In genomic region chr1:202888204-202888506, GRCh38 we compare ENCODE assay signal across 8 cellular contexts. TPM values are rescaled to one million over a fixed set of nuclear protein-coding genes. Genes with fewer than 3 reads are reported as not detected.
DNase-seq lines count a peak whose midpoint lies in the region; ATAC-seq and TF ChIP-seq lines count a peak whose summit lies in the region.

No MANE protein-coding gene starts in this region.

- DNase-seq in H7 = no peak
- DNase-seq in SK-N-SH = no peak
- DNase-seq in fibroblast of the aortic adventitia (ENCODE audit: low read depth) = peak; percentile 27
- DNase-seq in NCI-H2196 (lab: John Stamatoyannopoulos, UW; ENCODE audit: unreplicated experiment) = no peak
- no peak for DNase-seq in NCI-H2081 treated with DMSO at 0.1 percent for 48 hours (lab: John Stamatoyannopoulos, UW)

- ATAC-seq in GM18858 (IDR thresholded peaks at IDR 0.05; ENCODE audit: unreplicated experiment) = no peak
- ATAC-seq in GM18505 (IDR thresholded peaks at IDR 0.05; ENCODE audit: unreplicated experiment) = no peak

- POLR2A ChIA-PET in SK-N-SH (lab: Yijun Ruan, JAX) = interaction anchor here (0.8 to 1.2 kb wide), 2 partner anchors 77 to 119 kb away, joined by 4 read pairs; partner anchors contain the start of genes PCAT6 and TMEM183A

- H4K20me1 ChIP-seq in SK-N-SH (ENCODE audit: insufficient read depth) = peaks cover under 1% of the 10 kb centered on the region; the same call in 1 of the 2 replicates

- H3K27me3 ChIP-seq in H7 (ENCODE audit: control insufficient read depth, insufficient read depth, low read length) (no peaks in the 10 kb centered on the region), SK-N-SH (ENCODE audit: insufficient read depth) (no peaks in the 10 kb centered on the region), rectal smooth muscle tissue (ENCODE audit: control insufficient read depth, insufficient read depth, low read length) (no peaks in the 10 kb centered on the region)

- H3F3A ChIP-seq in SK-N-SH (replicated peaks; ENCODE audit: insufficient read depth) = peaks cover 40% of the 10 kb centered on the region

- WGBS in SK-N-SH (ENCODE audit: low lambda C conversion rate) = under 1% methylated on average over 9 of the region's 9 CpGs

- CTCF ChIA-PET in SK-N-SH (lab: Yijun Ruan, JAX) = interaction anchor here (0.7 kb wide), 1 partner anchor 111 kb away, joined by 3 read pairs; no protein-coding TSS in a partner anchor

- H2AFZ ChIP-seq in SK-N-SH (ENCODE audit: low read depth) = peak overlapping the region; percentile 80

- H3K4me3 ChIP-seq in H7 (ENCODE audit: insufficient read depth, low read depth, low read length) = peak overlapping the region; percentile 98
- peak overlapping the region; percentile 84 to 90 for H3K4me3 ChIP-seq in SK-N-SH (ENCODE audit: low read depth in 2 of 2, low read length in 1 of 2)
- H3K4me3 ChIP-seq in fibroblast of the aortic adventitia (ENCODE audit: low read depth, low read length) = peak overlapping the region; percentile 88
- H3K4me3 ChIP-seq in rectal smooth muscle tissue (ENCODE audit: low read length) = peak overlapping the region; percentile 77

- peak overlapping the region; percentile 84 to 99 for H3K27ac ChIP-seq in SK-N-SH (ENCODE audit: low read depth in 2 of 2, low read length in 1 of 2)
- peak overlapping the region; percentile 82 for H3K27ac ChIP-seq in rectal smooth muscle tissue (ENCODE audit: low read depth, low read length)

- H3K4me2 ChIP-seq in SK-N-SH = peak overlapping the region; percentile 81

- TF ChIP-seq RAD21 in SK-N-SH (IDR thresholded peaks at IDR 0.05; ENCODE audit: low read length) = no peak

- no peaks in the 10 kb centered on the region for H3K9me2 ChIP-seq in SK-N-SH

- peaks cover 47% of the 10 kb centered on the region for H3K79me2 ChIP-seq in SK-N-SH (ENCODE audit: insufficient read depth)

- TF ChIP-seq CTCF in SK-N-SH (IDR thresholded peaks at IDR 0.05) (no peak), fibroblast of the aortic adventitia (IDR thresholded peaks at IDR 0.05; ENCODE audit: insufficient read depth, low read length) (no peak)

- no peaks in the 10 kb centered on the region for H3K9me3 ChIP-seq in SK-N-SH

- H3K9ac ChIP-seq in SK-N-SH (peak overlapping the region; percentile 68), rectal smooth muscle tissue (ENCODE audit: low read length) (no peak overlapping the region)

- peaks cover 2% of the 10 kb centered on the region for H3K36me3 ChIP-seq in H7 (replicated peaks; ENCODE audit: control insufficient read depth, insufficient read depth, low read length)
- peaks cover 14 to 32% of the 10 kb centered on the region in 2 experiments for H3K36me3 ChIP-seq in SK-N-SH (replicated peaks in 1 of 2; ENCODE audit: control insufficient read depth in 1 of 2, insufficient read depth in 2 of 2, low read length in 1 of 2)
- peaks cover 7% of the 10 kb centered on the region for H3K36me3 ChIP-seq in rectal smooth muscle tissue (ENCODE audit: control insufficient read depth, insufficient read depth, low read length)

- no peak for TF ChIP-seq EP300 in SK-N-SH (IDR thresholded peaks at IDR 0.05; ENCODE audit: borderline replicate concordance in 1 of 2, low read depth in 1 of 2, low read length in 1 of 2)

- TF ChIP-seq POLR2A in GM18505 (IDR thresholded peaks at IDR 0.05; ENCODE audit: borderline replicate concordance, extremely low read depth, insufficient read depth, insufficient read length) = no peak

- H3K4me1 ChIP-seq in SK-N-SH (ENCODE audit: control insufficient read depth in 1 of 2, insufficient read depth in 2 of 2, low read depth in 1 of 2, low read length in 1 of 2) (peaks cover 0 to 8% of the 10 kb centered on the region in 2 experiments; a peak in 2 of 4 replicates), rectal smooth muscle tissue (ENCODE audit: control insufficient read depth, insufficient read depth, low read length) (peaks cover 6% of the 10 kb centered on the region)

TF ChIP-seq in SK-N-SH, 30 proteins besides CTCF, POLR2A, EP300 and RAD21:
- 0 out of 2 replicates have a peak, but pooled peaks have one; percentile 20 for TF ChIP-seq FOSL2 (IDR thresholded peaks at IDR 0.05; ENCODE audit: borderline replicate concordance, low read depth)
- no peak for TF ChIP-seq PBX3 (IDR thresholded peaks at IDR 0.05)

RNA-seq across cellular contexts. Expression of gene RABIF, which starts 0.8 kb away (rescaled TPM):
- 4.1 and 8.5 TPM in 2 replicates for total RNA-seq in H7 (2014; rRNA removed; shearing (Covaris generic))
- polyA plus RNA-seq in SK-N-SH (2012; rRNA removed) = 10.7 and 11.6 TPM in 2 replicates
- polyA plus RNA-seq in SK-N-SH (2012; cell fraction: cytosol; rRNA removed) = 14.0 and 14.1 TPM in 2 replicates
- 4.2 and 5.5 TPM in 2 replicates for polyA plus RNA-seq in SK-N-SH (2012; cell fraction: nucleus; rRNA removed)
- 1.3 and 10.9 TPM in 2 replicates for total RNA-seq in fibroblast of the aortic adventitia (ENCODE audit: low replicate concordance)

RNA-seq across cellular contexts. Expression of gene KLHL12, which starts 38.9 kb away (rescaled TPM):
- 45.7 and 49.8 TPM in 2 replicates for total RNA-seq in H7 (2014; rRNA removed; shearing (Covaris generic))
- polyA plus RNA-seq in SK-N-SH (2012; rRNA removed) = 22.6 and 33.0 TPM in 2 replicates
- polyA plus RNA-seq in SK-N-SH (2012; cell fraction: cytosol; rRNA removed) = 28.9 and 30.0 TPM in 2 replicates
- 27.2 and 43.9 TPM in 2 replicates for polyA plus RNA-seq in SK-N-SH (2012; cell fraction: nucleus; rRNA removed)
- total RNA-seq in fibroblast of the aortic adventitia (ENCODE audit: low replicate concordance) = 22.2 and 29.6 TPM in 2 replicates
